8 cellular contexts compared by ENCODE assay signal in the genomic region with DNA sequence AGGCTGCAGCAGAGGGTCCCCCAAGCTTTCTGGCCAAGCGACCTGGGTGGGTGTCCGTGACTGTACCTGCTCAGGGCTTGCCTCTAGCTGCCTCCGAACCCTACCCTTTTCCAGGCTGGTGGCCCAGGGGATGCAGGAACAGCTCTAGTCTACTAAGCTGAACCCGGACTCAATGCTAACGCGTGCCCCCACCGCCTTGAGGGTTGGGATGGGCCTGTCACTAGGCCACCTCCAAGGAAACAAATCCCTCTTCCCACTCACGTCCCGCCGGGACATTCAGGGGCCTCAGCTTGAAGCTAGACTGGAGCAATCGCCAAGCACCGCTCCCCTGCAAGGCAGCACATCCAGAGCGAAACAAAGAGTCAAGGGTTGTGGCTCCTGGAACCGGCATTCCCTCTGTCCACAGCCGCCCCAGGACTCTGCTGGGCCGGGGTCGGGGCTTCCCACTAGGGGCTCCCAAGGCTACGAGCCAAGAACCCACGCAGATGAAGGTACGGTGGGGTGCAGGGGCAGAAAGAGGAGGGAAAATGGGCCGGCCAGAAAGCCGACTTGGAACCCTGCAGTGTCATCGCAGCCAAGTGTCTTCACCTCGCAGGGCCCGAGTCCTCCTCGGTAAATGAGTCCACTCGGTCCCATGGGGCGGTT. TPM values are rescaled to one million over a fixed set of nuclear protein-coding genes. Genes with fewer than 3 reads are reported as not detected.
DNase-seq lines count a peak whose midpoint lies in the region; ATAC-seq and TF ChIP-seq lines count a peak whose summit lies in the region.

No MANE protein-coding gene starts in this region.

- CTCF ChIA-PET in activated CD8-positive, alpha-beta T cell treated with anti-CD3 and anti-CD28 coated beads for 36 hours (lab: Charles Lee), result interaction anchor here (0.6 to 8.6 kb wide), 20 partner anchors 10 to 150 kb away, joined by 3 to 61 read pairs (median 4); a partner anchor contains a TSS

- H3K4me3 ChIP-seq in GM12865 (ENCODE audit: low read depth, low read length), result peak overlapping the region; percentile 72

- H3K4me3 Mint-ChIP-seq in activated CD8-positive, alpha-beta T cell treated with anti-CD3 and anti-CD28 coated beads for 36 hours, result peak overlapping the region; percentile 87
- peak overlapping the region; percentile 68 for H3K4me3 Mint-ChIP-seq in progenitor cell of endocrine pancreas (ENCODE audit: low read depth)

- intact Hi-C loops in activated CD8-positive, alpha-beta T cell treated with anti-CD3 and anti-CD28 coated beads for 36 hours (cut with micrococcal nuclease), result loop anchor here (10.0 kb wide), 1 partner anchor 295 kb away; no protein-coding TSS in a partner anchor
- intact Hi-C loops in Right ventricle myocardium superior (cut with DNase I), result no loop called here

- peak overlapping the region; percentile 89 for H3K27ac Mint-ChIP-seq in activated CD8-positive, alpha-beta T cell treated with anti-CD3 and anti-CD28 coated beads for 36 hours
- peak overlapping the region; percentile 37 for H3K27ac Mint-ChIP-seq in progenitor cell of endocrine pancreas

- no peak for TF ChIP-seq CTCF in GM12865 (IDR thresholded peaks at IDR 0.05; ENCODE audit: insufficient read depth, low read depth, low read length, missing control alignments)
- TF ChIP-seq CTCF in activated CD8-positive, alpha-beta T cell treated with anti-CD3 and anti-CD28 coated beads for 36 hours (IDR thresholded peaks at IDR 0.05), result no peak
- no peak for TF ChIP-seq CTCF in progenitor cell of endocrine pancreas (IDR thresholded peaks at IDR 0.05; ENCODE audit: unreplicated experiment)

- POLR2A ChIA-PET in activated CD8-positive, alpha-beta T cell treated with anti-CD3 and anti-CD28 coated beads for 36 hours (lab: Charles Lee), result interaction anchor here (0.5 to 5.4 kb wide), 23 partner anchors 10 to 1682 kb away, joined by 3 to 39 read pairs (median 3); a partner anchor contains a TSS

- H3K27me3 Mint-ChIP-seq in activated CD8-positive, alpha-beta T cell treated with anti-CD3 and anti-CD28 coated beads for 36 hours, result no peaks in the 10 kb centered on the region
- H3K27me3 Mint-ChIP-seq in progenitor cell of endocrine pancreas, result peaks cover 13% of the 10 kb centered on the region

- no peaks in the 10 kb centered on the region for H3K36me3 Mint-ChIP-seq in activated CD8-positive, alpha-beta T cell treated with anti-CD3 and anti-CD28 coated beads for 36 hours (ENCODE audit: low read depth)
- H3K36me3 Mint-ChIP-seq in progenitor cell of endocrine pancreas (ENCODE audit: insufficient read depth), result no peaks in the 10 kb centered on the region

- H3K9me3 Mint-ChIP-seq in activated CD8-positive, alpha-beta T cell treated with anti-CD3 and anti-CD28 coated beads for 36 hours, result no peaks in the 10 kb centered on the region
- H3K9me3 Mint-ChIP-seq in progenitor cell of endocrine pancreas (ENCODE audit: low read depth), result no peaks in the 10 kb centered on the region

- ATAC-seq in HG03135 (IDR thresholded peaks at IDR 0.05; ENCODE audit: unreplicated experiment), result peak; percentile 9
- ATAC-seq in activated CD8-positive, alpha-beta T cell treated with anti-CD3 and anti-CD28 coated beads for 36 hours, result peak; percentile 1
- ATAC-seq in Right ventricle myocardium superior (ENCODE audit: poor library complexity), result peak; percentile 12
- ATAC-seq in HG03521 (IDR thresholded peaks at IDR 0.05; ENCODE audit: unreplicated experiment), result no peak

- DNase-seq in GM12865 (ENCODE audit: low read depth) (no peak), Right ventricle myocardium superior (peak; percentile 50), progenitor cell of endocrine pancreas (ENCODE audit: low spot score, unreplicated experiment) (no peak), cortex of kidney (lab: John Stamatoyannopoulos, UW) (no peak), islet precursor cell (no peak)
- no peak for DNase-seq in activated CD8-positive, alpha-beta T cell treated with anti-CD3 and anti-CD28 coated beads for 36 hours

- peaks cover 51% of the 10 kb centered on the region for H3K4me1 Mint-ChIP-seq in activated CD8-positive, alpha-beta T cell treated with anti-CD3 and anti-CD28 coated beads for 36 hours (ENCODE audit: low read depth)
- peaks cover 24% of the 10 kb centered on the region for H3K4me1 Mint-ChIP-seq in progenitor cell of endocrine pancreas (ENCODE audit: low read depth)

RNA-seq across cellular contexts. Expression of a gene that starts 2.9 kb away (rescaled TPM):
- under 1 TPM; 0.34 to 0.63 TPM for total RNA-seq in activated CD8-positive, alpha-beta T cell treated with anti-CD3 and anti-CD28 coated beads for 36 hours
- total RNA-seq in Right ventricle myocardium superior, result 31.0 TPM
- 0.29 and 0.31 TPM in 2 replicates for total RNA-seq in progenitor cell of endocrine pancreas

Comparison
In these comparisons a context has a peak if more than half of its experiments do, and no peak if none do; other contexts are left out.
1. RNA of a gene that starts 2.9 kb away (total RNA-seq): 31.0 TPM in Right ventricle myocardium superior (single experiment); 0.34 to 0.63 TPM in activated CD8-positive, alpha-beta T cell treated with anti-CD3 and anti-CD28 coated beads for 36 hours and 0.29 to 0.31 TPM in progenitor cell of endocrine pancreas; every median in the first group is over 10 times any median in the second.